ENCODE assay signal across 26 cellular contexts in genomic region chr22:38611559-38611958, GRCh38. TPM values are rescaled to one million over a fixed set of nuclear protein-coding genes. Genes with fewer than 3 reads are reported as not detected.
DNase-seq lines count a peak whose midpoint lies in the region; ATAC-seq, FAIRE-seq and TF ChIP-seq lines count a peak whose summit lies in the region.
"Had no signal": no experiment of that assay in that cellular context is flagged by ENCODE, and none has a peak within 500 bp of the region (broad histone marks: within the 10 kb centered on the region; RNA-seq: fewer than 3 reads in every experiment).

No MANE protein-coding gene starts in this region.

- no peaks in the 10 kb centered on the region for H3K9me3 ChIP-seq in prostate gland
- H3K9me3 ChIP-seq: A549; BE2C; BLaER1 treated with 17β-estradiol and CSF1 and Interleukin-3, amounts not matched to agents 10 nM and 100 nM had no signal

- no peak overlapping the region for H3K4me3 ChIP-seq in LNCaP clone FGC (ENCODE audit: low read depth, low read length)
- no peak overlapping the region for H3K4me3 ChIP-seq in prostate gland
- H3K4me3 ChIP-seq: A549; BLaER1 treated with 17β-estradiol and CSF1 and Interleukin-3, amounts not matched to agents 10 nM and 100 nM; GM23338 had no signal

- no peak for TF ChIP-seq POLR2A in prostate gland (IDR thresholded peaks at IDR 0.05)

- WGBS in prostate gland, result 75% methylated on average over 5 of the region's 5 CpGs

- no peak for FAIRE-seq in RCC 7860 (lab: Jason Lieb, UNC)
- FAIRE-seq: A549, GM12891, GM18507 had no signal

- peak; percentile 83 for ATAC-seq in left lobe of liver
- ATAC-seq: A549, GM23338, HCT116 had no signal

- DNase-seq in activated effector memory CD4-positive, alpha-beta T cell treated with anti-CD3 and anti-CD28 coated beads, Interleukin-2, amount 50 U/mL, for 16 hours, result peak; percentile 38
- no peak for DNase-seq in activated effector memory CD4-positive, alpha-beta T cell treated with Interleukin-2 at 50 U/mL for 16 hours
- peak; percentile 46 for DNase-seq in LNCaP clone FGC (ENCODE audit: low read depth)
- peak; percentile 71 for DNase-seq in left lobe of liver (ENCODE audit: low spot score)
- DNase-seq in GF-D8 (lab: John Stamatoyannopoulos, UW), result no peak
- DNase-seq in prostate gland (ENCODE audit: low spot score), result no peak
- no peak for DNase-seq in RCC 7860 (ENCODE audit: low spot score)
- DNase-seq: 8988T; ACHN; AML-193; BE2C; Calu3; CD4-positive, alpha-beta memory T cell; COR-L47; DMS79; EL; GDM1; H9; HFFc6 had no signal

- no peaks in the 10 kb centered on the region for H3K36me3 ChIP-seq in prostate gland
- H3K36me3 ChIP-seq: BE2C; BLaER1 treated with 17β-estradiol and CSF1 and Interleukin-3, amounts not matched to agents 10 nM and 100 nM had no signal

- TF ChIP-seq CTCF in C4-2B (conservative IDR thresholded peaks at IDR 0.05) (no peak), LNCaP clone FGC (IDR thresholded peaks at IDR 0.05; ENCODE audit: control insufficient read depth, extremely low read depth, insufficient read depth) (no peak), prostate gland (IDR thresholded peaks at IDR 0.05) (no peak)

- no peaks in the 10 kb centered on the region for H3K27me3 ChIP-seq in prostate gland (replicated peaks; ENCODE audit: insufficient read depth)
- H3K27me3 ChIP-seq: BE2C; BLaER1 treated with 17β-estradiol and CSF1 and Interleukin-3, amounts not matched to agents 10 nM and 100 nM had no signal

- peaks cover 4% of the 10 kb centered on the region for H3K4me1 ChIP-seq in prostate gland (replicated peaks)
- H3K4me1 ChIP-seq: BE2C had no signal

- H3K27ac ChIP-seq in C4-2B, result peak overlapping the region; percentile 34; the same call in 1 of the 2 replicates
- no peak overlapping the region for H3K27ac ChIP-seq in prostate gland
- H3K27ac ChIP-seq: A549; BLaER1 treated with 17β-estradiol and CSF1 and Interleukin-3, amounts not matched to agents 10 nM and 100 nM had no signal

- intact Hi-C loops in prostate gland (cut with DNase I), result no loop called here

RNA-seq across cellular contexts. Expression of gene DMC1, which starts 41.6 kb away (rescaled TPM):
- total RNA-seq in left lobe of liver, result not detected
- total RNA-seq in prostate gland, result 1 to 10 TPM in 1 of 2 donors, under 1 TPM in 1; 0.23 to 3.2 TPM

RNA-seq across cellular contexts. Expression of gene FAM227A, which starts 44.6 kb away (rescaled TPM):
- 0.03 TPM for total RNA-seq in left lobe of liver
- 1 to 10 TPM; 1.0 to 2.2 TPM for total RNA-seq in prostate gland

RNA-seq across cellular contexts. Expression of gene CBY1, which starts 44.9 kb away (rescaled TPM):
- total RNA-seq in left lobe of liver, result 13.7 TPM
- total RNA-seq in prostate gland, result 10 to 100 TPM; 24.7 to 41.0 TPM

Comparison
In these comparisons a context has a peak if more than half of its experiments do, and no peak if none do; other contexts are left out.
1. DNase-seq: peak in activated effector memory CD4-positive, alpha-beta T cell treated with anti-CD3 and anti-CD28 coated beads, Interleukin-2, amount 50 U/mL, for 16 hours (single experiment), LNCaP clone FGC (single experiment) and left lobe of liver (single experiment); none in activated effector memory CD4-positive, alpha-beta T cell treated with Interleukin-2 at 50 U/mL for 16 hours (single experiment), GF-D8 (single experiment), prostate gland (single experiment) and RCC 7860 (single experiment).